Comparison of ENCODE assay signal across 8 cellular contexts in the genomic region with DNA sequence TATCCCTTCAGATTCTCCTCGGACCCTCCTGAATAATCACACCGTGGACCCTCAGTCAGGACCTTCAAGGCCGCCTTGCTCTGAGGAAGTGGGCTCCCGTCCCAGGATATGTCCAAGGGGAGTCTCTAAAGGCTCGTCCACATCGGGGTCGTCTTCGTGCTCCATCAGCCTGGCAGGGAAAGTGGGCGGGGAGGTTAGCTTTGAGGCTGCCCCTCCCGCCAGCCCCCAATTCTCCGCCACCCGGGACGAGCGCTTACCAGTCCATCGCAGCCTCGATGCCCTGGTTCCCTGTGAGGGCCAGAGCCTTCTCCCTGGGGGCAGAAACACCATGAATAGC. TPM values are rescaled to one million over a fixed set of nuclear protein-coding genes. Genes with fewer than 3 reads are reported as not detected.
DNase-seq lines count a peak whose midpoint lies in the region; ATAC-seq and TF ChIP-seq lines count a peak whose summit lies in the region.

No MANE protein-coding gene starts in this region.

- H3K4me3 ChIP-seq in SJSA1 (peak overlapping the region; percentile 90), fibroblast of mammary gland (ENCODE audit: control insufficient read depth, low read depth, low read length) (peak overlapping the region; percentile 89), sigmoid colon (peak overlapping the region; percentile 74 to 99 (median 96))

- H3K27me3 ChIP-seq in SJSA1 (replicated peaks): no peaks in the 10 kb centered on the region
- H3K27me3 ChIP-seq in sigmoid colon: no peaks in the 10 kb centered on the region

- H3K27ac ChIP-seq in SJSA1 (peak overlapping the region; percentile 59), sigmoid colon (peak overlapping the region; percentile 86 to 93 (median 92))

- ATAC-seq in GM21381 (IDR thresholded peaks at IDR 0.05; ENCODE audit: unreplicated experiment): peak; percentile 17
- ATAC-seq in HG02678 (IDR thresholded peaks at IDR 0.05; ENCODE audit: unreplicated experiment): no peak
- ATAC-seq in GM18867 (IDR thresholded peaks at IDR 0.05; ENCODE audit: unreplicated experiment): no peak

- DNase-seq in SJSA1 (ENCODE audit: low read depth in 1 of 2, low spot score in 2 of 2) (no peak), fibroblast of mammary gland (ENCODE audit: low read depth) (no peak), sigmoid colon (peak; percentile 64), DMS153 treated with DMSO at 0.1 percent for 48 hours (lab: John Stamatoyannopoulos, UW; ENCODE audit: unreplicated experiment) (no peak), NOMO-1 (lab: John Stamatoyannopoulos, UW; ENCODE audit: unreplicated experiment in 2 of 2) (no peak)

- intact Hi-C loops in sigmoid colon (cut with DNase I): no loop called here

- TF ChIP-seq EP300 in sigmoid colon (IDR thresholded peaks at IDR 0.05): no peak

- TF ChIP-seq CTCF in fibroblast of mammary gland (conservative IDR thresholded peaks at IDR 0.05; ENCODE audit: control insufficient read depth, insufficient read depth, low read depth, low read length) (no peak), sigmoid colon (IDR thresholded peaks at IDR 0.05) (no peak)

- no peaks in the 10 kb centered on the region for H3K9me3 ChIP-seq in SJSA1 (replicated peaks)
- H3K9me3 ChIP-seq in sigmoid colon: no peaks in the 10 kb centered on the region

- H3K36me3 ChIP-seq in SJSA1 (peaks cover 48% of the 10 kb centered on the region), sigmoid colon (peaks cover 0 to 38% (median 10%) of the 10 kb centered on the region in 4 donors)

- peaks cover 20% of the 10 kb centered on the region for H3K4me1 ChIP-seq in SJSA1 (replicated peaks)
- H3K4me1 ChIP-seq in sigmoid colon: peaks cover 0 to 33% (median 22%) of the 10 kb centered on the region in 4 donors

- WGBS in sigmoid colon, 2 donors: 3 to 4% methylated on average over 16 of the region's 16 CpGs

- no peak for TF ChIP-seq POLR2A in sigmoid colon (IDR thresholded peaks at IDR 0.05)

RNA-seq across cellular contexts. Expression of a gene that starts 0.5 kb away (rescaled TPM):
- 162 and 208 TPM in 2 replicates for total RNA-seq in SJSA1 (2014; rRNA removed; shearing (Covaris generic))
- total RNA-seq in sigmoid colon: 100 to 1,000 TPM; 174 to 298 (median 199) TPM
- polyA plus RNA-seq in sigmoid colon: 100 to 1,000 TPM; 132 to 188 (median 174) TPM

RNA-seq across cellular contexts. Expression of a gene that starts 6.3 kb away (rescaled TPM):
- 2.1 and 10.1 TPM in 2 replicates for total RNA-seq in SJSA1 (2014; rRNA removed; shearing (Covaris generic))
- 1 to 10 TPM; 2.0 to 4.1 (median 3.7) TPM for total RNA-seq in sigmoid colon
- 10 to 100 TPM in 1 of 3 donors, 1 to 10 TPM in 2; 3.0 to 12.9 (median 5.8) TPM for polyA plus RNA-seq in sigmoid colon

RNA-seq across cellular contexts. Expression of a gene that starts 6.9 kb away (rescaled TPM):
- 14.9 and 30.6 TPM in 2 replicates for total RNA-seq in SJSA1 (2014; rRNA removed; shearing (Covaris generic))
- total RNA-seq in sigmoid colon: 1 to 10 TPM; 4.9 to 9.7 (median 8.2) TPM
- 10 to 100 TPM; 15.8 to 19.8 (median 18.0) TPM for polyA plus RNA-seq in sigmoid colon

RNA-seq across cellular contexts. Expression of a gene that starts 10.9 kb away (rescaled TPM):
- total RNA-seq in SJSA1 (2014; rRNA removed; shearing (Covaris generic)): 0.55 and 0.85 TPM in 2 replicates
- total RNA-seq in sigmoid colon: 10 to 100 TPM; 28.5 to 40.4 (median 32.1) TPM
- polyA plus RNA-seq in sigmoid colon: 1 to 10 TPM in 2 of 3 donors, under 1 TPM in 1; 0.23 to 3.1 (median 3.0) TPM

RNA-seq across cellular contexts. Expression of a gene that starts 13.3 kb away (rescaled TPM):
- 9.8 and 15.7 TPM in 2 replicates for total RNA-seq in SJSA1 (2014; rRNA removed; shearing (Covaris generic))
- total RNA-seq in sigmoid colon: 1 to 10 TPM; 2.9 to 6.1 (median 4.0) TPM
- polyA plus RNA-seq in sigmoid colon: 10 to 100 TPM in 1 of 3 donors, 1 to 10 TPM in 2; 1.2 to 19.4 (median 4.9) TPM
